9 cellular contexts compared by ENCODE assay signal in genomic region chr6:157068691-157069228, GRCh38.
DNase-seq lines count a peak whose midpoint lies in the region; ATAC-seq, FAIRE-seq and TF ChIP-seq lines count a peak whose summit lies in the region.
"Had no signal": no experiment of that assay in that cellular context is flagged by ENCODE, and none has a peak within 500 bp of the region (broad histone marks: within the 10 kb centered on the region; RNA-seq: fewer than 3 reads in every experiment).

No MANE protein-coding gene starts in this region.

- no peak overlapping the region for H3K4me3 ChIP-seq in A549

- H3K27me3 Mint-ChIP-seq in activated naive CD8-positive, alpha-beta T cell treated with anti-CD3 and anti-CD28 coated beads for 36 hours = no peaks in the 10 kb centered on the region
- no peaks in the 10 kb centered on the region for H3K27me3 Mint-ChIP-seq in glutamatergic neuron (ENCODE audit: unreplicated experiment)

- FAIRE-seq in A549 (lab: Jason Lieb, UNC) = no peak

- no peak for TF ChIP-seq EP300 in A549 (IDR thresholded peaks at IDR 0.05)

- peak overlapping the region; percentile 79 for H3K27ac Mint-ChIP-seq in activated naive CD8-positive, alpha-beta T cell treated with anti-CD3 and anti-CD28 coated beads for 36 hours
- H3K27ac Mint-ChIP-seq in glutamatergic neuron (ENCODE audit: unreplicated experiment) = no peak overlapping the region

- H3K9me3 Mint-ChIP-seq in activated naive CD8-positive, alpha-beta T cell treated with anti-CD3 and anti-CD28 coated beads for 36 hours = no peaks in the 10 kb centered on the region
- no peaks in the 10 kb centered on the region for H3K9me3 Mint-ChIP-seq in glutamatergic neuron (ENCODE audit: unreplicated experiment)

- DNase-seq in A549 (ENCODE audit: low read depth in 1 of 2, low spot score in 1 of 2) (no peak), glutamatergic neuron (no peak), NCI-H82 treated with DMSO at 0.1 percent for 48 hours (lab: John Stamatoyannopoulos, UW; ENCODE audit: unreplicated experiment) (no peak), GOT3 (lab: John Stamatoyannopoulos, UW) (no peak), NCI-H2196 (lab: John Stamatoyannopoulos, UW; ENCODE audit: unreplicated experiment) (no peak)
- DNase-seq in activated naive CD8-positive, alpha-beta T cell treated with anti-CD3 and anti-CD28 coated beads for 36 hours = no peak
- DNase-seq: NCI-H526 treated with DMSO at 0.1 percent for 48 hours had no signal

- H3K4me1 Mint-ChIP-seq in activated naive CD8-positive, alpha-beta T cell treated with anti-CD3 and anti-CD28 coated beads for 36 hours = peaks cover 47% of the 10 kb centered on the region
- H3K4me1 Mint-ChIP-seq in glutamatergic neuron (ENCODE audit: low read depth, unreplicated experiment) = peaks cover 38% of the 10 kb centered on the region

- H3K4me3 Mint-ChIP-seq in activated naive CD8-positive, alpha-beta T cell treated with anti-CD3 and anti-CD28 coated beads for 36 hours = no peak overlapping the region
- H3K4me3 Mint-ChIP-seq in glutamatergic neuron (ENCODE audit: unreplicated experiment) = no peak overlapping the region

- no peak for TF ChIP-seq RAD21 in A549 (conservative IDR thresholded peaks at IDR 0.05 in 1 of 2, IDR thresholded peaks at IDR 0.05 in 1 of 2)

- peak overlapping the region; percentile 45 for H3K4me2 ChIP-seq in A549

- H3K9me3 ChIP-seq in A549 = no peaks in the 10 kb centered on the region

- no peak for TF ChIP-seq CTCF in A549 (IDR thresholded peaks at IDR 0.05)
- TF ChIP-seq CTCF in glutamatergic neuron (IDR thresholded peaks at IDR 0.05; ENCODE audit: partially characterized antibody, unreplicated experiment) = no peak

- POLR2A ChIA-PET in A549 (lab: Yijun Ruan, JAX) = no interaction called here

- peaks cover 9% of the 10 kb centered on the region for H3K36me3 Mint-ChIP-seq in activated naive CD8-positive, alpha-beta T cell treated with anti-CD3 and anti-CD28 coated beads for 36 hours
- H3K36me3 Mint-ChIP-seq in glutamatergic neuron (ENCODE audit: unreplicated experiment) = no peaks in the 10 kb centered on the region

- H3K4me1 ChIP-seq in A549 = peaks cover 13% of the 10 kb centered on the region

- 42% methylated on average over 7 of the region's 7 CpGs for WGBS in A549 (ENCODE audit: missing lambda C conversion rate)

- ATAC-seq in A549 (no peak), GM19324 (IDR thresholded peaks at IDR 0.05; ENCODE audit: low FRiP score, unreplicated experiment) (peak; percentile 96), HG03103 (IDR thresholded peaks at IDR 0.05; ENCODE audit: low read depth, unreplicated experiment) (peak; percentile 96)

- no peak overlapping the region for H3K27ac ChIP-seq in A549

- no peak for TF ChIP-seq POLR2A in A549 (IDR thresholded peaks at IDR 0.05; ENCODE audit: low read length)

- CTCF ChIA-PET in A549 (lab: Yijun Ruan, JAX) = interaction anchor here (0.5 kb wide), 1 partner anchor 1084 kb away, joined by 4 read pairs; no protein-coding TSS in a partner anchor

TF ChIP-seq in A549, 52 proteins besides CTCF, POLR2A, EP300 and RAD21:
- TF ChIP-seq NPAS2 (CRISPR knock-in tag; IDR thresholded peaks at IDR 0.05; ENCODE audit: borderline replicate concordance) = no peak

Comparison
In these comparisons a context has a peak if more than half of its experiments do, and no peak if none do; other contexts are left out.
1. ATAC-seq: peak in GM19324 (single experiment) and HG03103 (single experiment); none in A549 (0 of 2).